Comparison of ENCODE assay signal across 1 cellular context in the genomic region with DNA sequence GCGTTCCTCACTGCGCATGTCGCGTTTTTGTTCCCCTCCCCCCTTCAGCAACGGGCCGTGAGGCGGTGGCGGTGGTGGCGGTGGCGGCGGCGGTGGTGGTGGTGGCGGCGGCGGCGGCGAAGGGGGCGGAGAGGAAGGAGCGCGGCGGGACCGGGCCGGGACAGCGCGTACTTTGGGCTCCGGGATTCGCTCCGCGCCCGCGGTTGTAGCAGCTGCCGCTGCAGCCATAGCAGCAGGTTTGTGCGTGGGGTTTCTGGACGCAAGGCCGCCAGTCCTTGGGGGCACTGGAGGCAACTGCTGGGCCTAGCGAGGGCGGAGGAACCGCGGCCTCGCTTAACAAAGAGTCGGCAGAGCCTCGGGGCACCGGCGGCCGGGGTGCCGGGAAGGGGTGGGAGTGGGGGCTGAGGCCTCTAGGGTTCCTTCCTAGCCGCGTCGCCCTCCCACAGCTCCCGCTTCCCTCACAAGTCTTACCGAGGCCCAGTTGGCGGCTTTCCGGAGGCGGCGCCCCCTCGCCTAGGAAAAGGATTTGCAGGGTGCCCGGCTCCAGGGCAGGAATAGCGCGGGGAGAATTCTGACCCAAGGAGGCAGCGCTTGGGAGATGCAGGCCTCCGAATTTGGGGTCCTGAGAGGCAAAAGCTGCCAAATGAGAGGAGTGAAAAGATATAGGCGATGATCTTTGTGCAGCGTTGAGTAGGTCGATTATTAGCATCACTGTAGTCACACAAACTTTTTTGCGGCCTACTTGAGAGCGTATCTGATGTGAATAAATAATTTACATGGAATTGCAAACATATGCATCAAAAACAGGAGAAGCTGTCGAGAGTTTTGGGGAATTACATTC.
TF ChIP-seq lines count a peak whose summit lies in the region.

A gene with protein sequence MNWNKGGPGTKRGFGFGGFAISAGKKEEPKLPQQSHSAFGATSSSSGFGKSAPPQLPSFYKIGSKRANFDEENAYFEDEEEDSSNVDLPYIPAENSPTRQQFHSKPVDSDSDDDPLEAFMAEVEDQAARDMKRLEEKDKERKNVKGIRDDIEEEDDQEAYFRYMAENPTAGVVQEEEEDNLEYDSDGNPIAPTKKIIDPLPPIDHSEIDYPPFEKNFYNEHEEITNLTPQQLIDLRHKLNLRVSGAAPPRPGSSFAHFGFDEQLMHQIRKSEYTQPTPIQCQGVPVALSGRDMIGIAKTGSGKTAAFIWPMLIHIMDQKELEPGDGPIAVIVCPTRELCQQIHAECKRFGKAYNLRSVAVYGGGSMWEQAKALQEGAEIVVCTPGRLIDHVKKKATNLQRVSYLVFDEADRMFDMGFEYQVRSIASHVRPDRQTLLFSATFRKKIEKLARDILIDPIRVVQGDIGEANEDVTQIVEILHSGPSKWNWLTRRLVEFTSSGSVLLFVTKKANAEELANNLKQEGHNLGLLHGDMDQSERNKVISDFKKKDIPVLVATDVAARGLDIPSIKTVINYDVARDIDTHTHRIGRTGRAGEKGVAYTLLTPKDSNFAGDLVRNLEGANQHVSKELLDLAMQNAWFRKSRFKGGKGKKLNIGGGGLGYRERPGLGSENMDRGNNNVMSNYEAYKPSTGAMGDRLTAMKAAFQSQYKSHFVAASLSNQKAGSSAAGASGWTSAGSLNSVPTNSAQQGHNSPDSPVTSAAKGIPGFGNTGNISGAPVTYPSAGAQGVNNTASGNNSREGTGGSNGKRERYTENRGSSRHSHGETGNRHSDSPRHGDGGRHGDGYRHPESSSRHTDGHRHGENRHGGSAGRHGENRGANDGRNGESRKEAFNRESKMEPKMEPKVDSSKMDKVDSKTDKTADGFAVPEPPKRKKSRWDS (plus strand): TSS at position 30 of the 841 bp plus-strand sequence. CDS start 12,880 bp downstream, outside the sequence.

TF ChIP-seq in SK-N-SH treated with all-trans-retinoic acid at 6 μM for 48 hours, 23 proteins besides CTCF, POLR2A, EP300 and RAD21 (continued from another document):
- TF ChIP-seq ZNF565 (CRISPR knock-in tag; conservative IDR thresholded peaks at IDR 0.05; ENCODE audit: low read depth) (no peak), OSR1 (CRISPR knock-in tag; IDR thresholded peaks at IDR 0.05) (no peak), ARNTL (CRISPR knock-in tag; IDR thresholded peaks at IDR 0.05; ENCODE audit: borderline replicate concordance, low read depth) (no peak), ZC3H10 (CRISPR knock-in tag; IDR thresholded peaks at IDR 0.05) (no peak), ISL1 (CRISPR knock-in tag; IDR thresholded peaks at IDR 0.05) (no peak), TCF4 (CRISPR knock-in tag; IDR thresholded peaks at IDR 0.05; ENCODE audit: borderline replicate concordance) (no peak), BACH2 (CRISPR knock-in tag; IDR thresholded peaks at IDR 0.05; ENCODE audit: borderline replicate concordance) (no peak), ZNF70 (CRISPR knock-in tag; IDR thresholded peaks at IDR 0.05) (no peak), RARB (CRISPR knock-in tag; IDR thresholded peaks at IDR 0.05) (no peak), GLIS3 (CRISPR knock-in tag; IDR thresholded peaks at IDR 0.05) (no peak)
- TF ChIP-seq, protein P1, sequence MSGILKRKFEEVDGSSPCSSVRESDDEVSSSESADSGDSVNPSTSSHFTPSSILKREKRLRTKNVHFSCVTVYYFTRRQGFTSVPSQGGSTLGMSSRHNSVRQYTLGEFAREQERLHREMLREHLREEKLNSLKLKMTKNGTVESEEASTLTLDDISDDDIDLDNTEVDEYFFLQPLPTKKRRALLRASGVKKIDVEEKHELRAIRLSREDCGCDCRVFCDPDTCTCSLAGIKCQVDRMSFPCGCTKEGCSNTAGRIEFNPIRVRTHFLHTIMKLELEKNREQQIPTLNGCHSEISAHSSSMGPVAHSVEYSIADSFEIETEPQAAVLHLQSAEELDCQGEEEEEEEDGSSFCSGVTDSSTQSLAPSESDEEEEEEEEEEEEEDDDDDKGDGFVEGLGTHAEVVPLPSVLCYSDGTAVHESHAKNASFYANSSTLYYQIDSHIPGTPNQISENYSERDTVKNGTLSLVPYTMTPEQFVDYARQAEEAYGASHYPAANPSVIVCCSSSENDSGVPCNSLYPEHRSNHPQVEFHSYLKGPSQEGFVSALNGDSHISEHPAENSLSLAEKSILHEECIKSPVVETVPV (CRISPR knock-in tag; IDR thresholded peaks at IDR 0.05), result no peak
- TF ChIP-seq, protein P2, sequence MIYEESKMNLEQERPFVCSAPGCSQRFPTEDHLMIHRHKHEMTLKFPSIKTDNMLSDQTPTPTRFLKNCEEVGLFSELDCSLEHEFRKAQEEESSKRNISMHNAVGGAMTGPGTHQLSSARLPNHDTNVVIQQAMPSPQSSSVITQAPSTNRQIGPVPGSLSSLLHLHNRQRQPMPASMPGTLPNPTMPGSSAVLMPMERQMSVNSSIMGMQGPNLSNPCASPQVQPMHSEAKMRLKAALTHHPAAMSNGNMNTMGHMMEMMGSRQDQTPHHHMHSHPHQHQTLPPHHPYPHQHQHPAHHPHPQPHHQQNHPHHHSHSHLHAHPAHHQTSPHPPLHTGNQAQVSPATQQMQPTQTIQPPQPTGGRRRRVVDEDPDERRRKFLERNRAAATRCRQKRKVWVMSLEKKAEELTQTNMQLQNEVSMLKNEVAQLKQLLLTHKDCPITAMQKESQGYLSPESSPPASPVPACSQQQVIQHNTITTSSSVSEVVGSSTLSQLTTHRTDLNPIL (CRISPR knock-in tag; IDR thresholded peaks at IDR 0.05; ENCODE audit: low read depth), result no peak
